ENCODE assay signal across 8 cellular contexts in genomic region chr13:32045963-32046785, GRCh38. TPM values are rescaled to one million over a fixed set of nuclear protein-coding genes. Genes with fewer than 3 reads are reported as not detected.
DNase-seq lines count a peak whose midpoint lies in the region; ATAC-seq and TF ChIP-seq lines count a peak whose summit lies in the region.

No MANE protein-coding gene starts in this region.

- no peak for TF ChIP-seq CTCF in natural killer cell (IDR thresholded peaks at IDR 0.05)
- no peak for TF ChIP-seq CTCF in fibroblast of villous mesenchyme (IDR thresholded peaks at IDR 0.05; ENCODE audit: insufficient read depth, low read depth, low read length)

- peaks cover 6 to 18% of the 10 kb centered on the region in 2 donors for H3K4me1 Mint-ChIP-seq in natural killer cell treated with Interleukin-12 subunit alpha and Interleukin-12 subunit beta and Interleukin-15 and Interleukin-18, amount 100 ng/mL, for 72 hours (ENCODE audit: low read depth in 2 of 2)
- H3K4me1 Mint-ChIP-seq in natural killer cell = peaks cover 15 to 17% of the 10 kb centered on the region in 2 donors
- H3K4me1 Mint-ChIP-seq in T-helper 1 cell treated with Interleukin-12 subunit alpha and Interleukin-12 subunit beta and Interleukin-4 antibody, amounts not matched to agents 30 μg/mL and 1 μg/mL, for 36 hours (ENCODE audit: low read depth) = peaks cover 44% of the 10 kb centered on the region

- H3K4me3 ChIP-seq in fibroblast of villous mesenchyme (ENCODE audit: low read depth, low read length) = no peak overlapping the region

- ATAC-seq in natural killer cell treated with Interleukin-12 subunit alpha and Interleukin-12 subunit beta and Interleukin-15 and Interleukin-18, amount 100 ng/mL, for 72 hours = no peak
- no peak for ATAC-seq in natural killer cell
- ATAC-seq in sciatic nerve = peak; percentile 87
- ATAC-seq in HG03280 (IDR thresholded peaks at IDR 0.05; ENCODE audit: unreplicated experiment) = no peak
- no peak for ATAC-seq in HG03175 (IDR thresholded peaks at IDR 0.05; ENCODE audit: unreplicated experiment)

- DNase-seq in natural killer cell treated with Interleukin-12 subunit alpha and Interleukin-12 subunit beta and Interleukin-15 and Interleukin-18, amount 100 ng/mL, for 72 hours (ENCODE audit: low spot score) = no peak
- DNase-seq in natural killer cell = no peak
- DNase-seq in fibroblast of villous mesenchyme (ENCODE audit: low read depth) = peak; percentile 71
- DNase-seq in sciatic nerve (ENCODE audit: low spot score) = no peak
- no peak for DNase-seq in GOT3 (lab: John Stamatoyannopoulos, UW)

- no peaks in the 10 kb centered on the region for H3K27me3 Mint-ChIP-seq in natural killer cell treated with Interleukin-12 subunit alpha and Interleukin-12 subunit beta and Interleukin-15 and Interleukin-18, amount 100 ng/mL, for 72 hours
- no peaks in the 10 kb centered on the region for H3K27me3 Mint-ChIP-seq in natural killer cell (ENCODE audit: low read depth in 2 of 2)
- H3K27me3 Mint-ChIP-seq in T-helper 1 cell treated with Interleukin-12 subunit alpha and Interleukin-12 subunit beta and Interleukin-4 antibody, amounts not matched to agents 30 μg/mL and 1 μg/mL, for 36 hours (ENCODE audit: low read depth) = peaks cover 4% of the 10 kb centered on the region

- intact Hi-C loops in natural killer cell (cut with micrococcal nuclease) (no loop called here), sciatic nerve (cut with DNase I) (no loop called here)

- H3K36me3 Mint-ChIP-seq in natural killer cell treated with Interleukin-12 subunit alpha and Interleukin-12 subunit beta and Interleukin-15 and Interleukin-18, amount 100 ng/mL, for 72 hours = peaks cover 5% of the 10 kb centered on the region
- no peaks in the 10 kb centered on the region for H3K36me3 Mint-ChIP-seq in natural killer cell
- H3K36me3 Mint-ChIP-seq in T-helper 1 cell treated with Interleukin-12 subunit alpha and Interleukin-12 subunit beta and Interleukin-4 antibody, amounts not matched to agents 30 μg/mL and 1 μg/mL, for 36 hours (ENCODE audit: low read depth) = peaks cover 21% of the 10 kb centered on the region

- no peak overlapping the region for H3K4me3 Mint-ChIP-seq in natural killer cell treated with Interleukin-12 subunit alpha and Interleukin-12 subunit beta and Interleukin-15 and Interleukin-18, amount 100 ng/mL, for 72 hours
- H3K4me3 Mint-ChIP-seq in natural killer cell = no peak overlapping the region
- peak overlapping the region; percentile 24 for H3K4me3 Mint-ChIP-seq in T-helper 1 cell treated with Interleukin-12 subunit alpha and Interleukin-12 subunit beta and Interleukin-4 antibody, amounts not matched to agents 30 μg/mL and 1 μg/mL, for 36 hours

- H3K9me3 Mint-ChIP-seq in natural killer cell treated with Interleukin-12 subunit alpha and Interleukin-12 subunit beta and Interleukin-15 and Interleukin-18, amount 100 ng/mL, for 72 hours = peaks cover 4% of the 10 kb centered on the region
- no peaks in the 10 kb centered on the region for H3K9me3 Mint-ChIP-seq in natural killer cell
- peaks cover 13% of the 10 kb centered on the region for H3K9me3 Mint-ChIP-seq in T-helper 1 cell treated with Interleukin-12 subunit alpha and Interleukin-12 subunit beta and Interleukin-4 antibody, amounts not matched to agents 30 μg/mL and 1 μg/mL, for 36 hours

- H3K27ac Mint-ChIP-seq in natural killer cell treated with Interleukin-12 subunit alpha and Interleukin-12 subunit beta and Interleukin-15 and Interleukin-18, amount 100 ng/mL, for 72 hours = peak overlapping the region; percentile 18 to 73
- peak overlapping the region in 1 of 2 donors; percentile 31 for H3K27ac Mint-ChIP-seq in natural killer cell
- H3K27ac Mint-ChIP-seq in T-helper 1 cell treated with Interleukin-12 subunit alpha and Interleukin-12 subunit beta and Interleukin-4 antibody, amounts not matched to agents 30 μg/mL and 1 μg/mL, for 36 hours = peak overlapping the region; percentile 76

RNA-seq across cellular contexts. Expression of gene FRY, which starts 14.6 kb away (rescaled TPM):
- total RNA-seq in natural killer cell treated with Interleukin-12 subunit alpha and Interleukin-12 subunit beta and Interleukin-15 and Interleukin-18, amount 100 ng/mL, for 72 hours = 1 to 10 TPM; 1.5 to 6.1 TPM
- 10 to 100 TPM; 25.1 to 52.1 (median 27.4) TPM for total RNA-seq in natural killer cell
- 27.2 and 33.8 TPM in 2 replicates for total RNA-seq in fibroblast of villous mesenchyme
- total RNA-seq in sciatic nerve = 88.8 TPM
